23 cellular contexts compared by ENCODE assay signal in genomic region chr10:69867699-69868558, GRCh38.
DNase-seq lines count a peak whose midpoint lies in the region; ATAC-seq and TF ChIP-seq lines count a peak whose summit lies in the region.
"Had no signal": no experiment of that assay in that cellular context is flagged by ENCODE, and none has a peak within 500 bp of the region (broad histone marks: within the 10 kb centered on the region; RNA-seq: fewer than 3 reads in every experiment).

No MANE protein-coding gene starts in this region.

- 83% methylated on average over 11 of the region's 13 CpGs for WGBS in SK-N-SH (ENCODE audit: low lambda C conversion rate)

- DNase-seq in SK-N-SH (no peak), epithelial cell of prostate (ENCODE audit: low read depth, low spot score) (no peak), mucosa of descending colon (peak; percentile 68 to 76 (median 70)), NCI-H748 (lab: John Stamatoyannopoulos, UW; ENCODE audit: unreplicated experiment) (no peak), HEK293T (ENCODE audit: extremely low spot score) (no peak)
- no peak for DNase-seq in activated naive CD4-positive, alpha-beta T cell treated with Interleukin-2 at 50 U/mL for 16 hours
- DNase-seq: activated CD4-positive, alpha-beta T cell treated with anti-CD3 and anti-CD28 coated beads for 48 hours; BE2C; Calu3; dermis blood vessel endothelial cell; gastrocnemius medialis; KBM-7; right lobe of liver; RPMI8226; stimulated activated CD4-positive, alpha-beta T cell treated with anti-CD3 and anti-CD28 coated beads, Interleukin-1b, Interleukin-23, amount 100 ng/mL, for 48 hours; stimulated activated naive CD4-positive, alpha-beta T cell treated with Interleukin-2 at 50 U/mL for 16 hours; SW 1271; trophoblast cell had no signal

- H3K9me3 ChIP-seq in SK-N-SH (no peaks in the 10 kb centered on the region), mucosa of descending colon (no peaks in the 10 kb centered on the region)
- H3K9me3 ChIP-seq: BE2C, breast epithelium, gastrocnemius medialis, ovary, right lobe of liver had no signal

- peaks cover 46% of the 10 kb centered on the region in 2 experiments for H3K4me1 ChIP-seq in SK-N-SH (ENCODE audit: control insufficient read depth in 1 of 2, insufficient read depth in 2 of 2, low read depth in 1 of 2, low read length in 1 of 2)
- H3K4me1 ChIP-seq in mucosa of descending colon (ENCODE audit: low read depth), result peaks cover 27% of the 10 kb centered on the region
- H3K4me1 ChIP-seq: gastrocnemius medialis, right lobe of liver had no signal

- H3K4me3 ChIP-seq in SK-N-SH (ENCODE audit: low read depth in 2 of 2, low read length in 1 of 2), result no peak overlapping the region
- no peak overlapping the region for H3K4me3 ChIP-seq in mucosa of descending colon
- H3K4me3 ChIP-seq: gastrocnemius medialis, ovary, right lobe of liver had no signal

- no peaks in the 10 kb centered on the region; the same call in 1 of the 2 replicates for H3K79me2 ChIP-seq in SK-N-SH (ENCODE audit: insufficient read depth)

- ATAC-seq in SK-N-SH treated with all-trans-retinoic acid at 6 μM for 48 hours (no peak), mucosa of descending colon (peak; percentile 70), HG02884 (IDR thresholded peaks at IDR 0.05; ENCODE audit: unreplicated experiment) (no peak)
- ATAC-seq: gastrocnemius medialis had no signal

- CTCF ChIA-PET in SK-N-SH (lab: Yijun Ruan, JAX) (interaction anchor here (1.1 kb wide), 1 partner anchor 47 kb away, joined by 5 read pairs; no protein-coding TSS in a partner anchor), HEK293T (lab: Yijun Ruan, JAX) (interaction anchor here (0.6 to 0.9 kb wide), 2 partner anchors 82 to 84 kb away, joined by 3 to 5 read pairs; no protein-coding TSS in a partner anchor)

- H3K27me3 ChIP-seq in SK-N-SH (ENCODE audit: insufficient read depth), result no peaks in the 10 kb centered on the region
- H3K27me3 ChIP-seq: BE2C, breast epithelium, gastrocnemius medialis, ovary, right lobe of liver had no signal

- TF ChIP-seq CTCF in SK-N-SH (IDR thresholded peaks at IDR 0.05) (no peak), mucosa of descending colon (IDR thresholded peaks at IDR 0.05) (no peak)

- TF ChIP-seq RAD21 in SK-N-SH (IDR thresholded peaks at IDR 0.05; ENCODE audit: low read length), result no peak

- H3K9ac ChIP-seq in SK-N-SH, result no peak overlapping the region

- no peak overlapping the region for H3K4me2 ChIP-seq in SK-N-SH

- POLR2A ChIA-PET in SK-N-SH (lab: Yijun Ruan, JAX) (no interaction called here), HEK293T (lab: Yijun Ruan, JAX) (no interaction called here)

- peaks cover 36% of the 10 kb centered on the region for H3F3A ChIP-seq in SK-N-SH (replicated peaks; ENCODE audit: insufficient read depth)

- H3K27ac ChIP-seq in SK-N-SH (ENCODE audit: low read depth in 2 of 2, low read length in 1 of 2), result peak overlapping the region; percentile 87 to 93
- peak overlapping the region; percentile 49 for H3K27ac ChIP-seq in epithelial cell of prostate
- H3K27ac ChIP-seq: gastrocnemius medialis, HL-60, ovary, right lobe of liver had no signal

- H2AFZ ChIP-seq in SK-N-SH (ENCODE audit: low read depth), result no peak overlapping the region

- H3K9me2 ChIP-seq in SK-N-SH, result no peaks in the 10 kb centered on the region

- H4K20me1 ChIP-seq in SK-N-SH (ENCODE audit: insufficient read depth), result no peaks in the 10 kb centered on the region

- no peaks in the 10 kb centered on the region for H3K36me3 ChIP-seq in SK-N-SH (replicated peaks in 1 of 2; ENCODE audit: control insufficient read depth in 1 of 2, insufficient read depth in 2 of 2, low read length in 1 of 2)
- H3K36me3 ChIP-seq in mucosa of descending colon (ENCODE audit: low read depth), result no peaks in the 10 kb centered on the region
- H3K36me3 ChIP-seq: BE2C, breast epithelium, gastrocnemius medialis, ovary, right lobe of liver had no signal

- intact Hi-C loops in mucosa of descending colon (cut with DNase I, micrococcal nuclease), result no loop called here

- no peak for TF ChIP-seq EP300 in SK-N-SH (IDR thresholded peaks at IDR 0.05; ENCODE audit: borderline replicate concordance in 1 of 2, low read depth in 1 of 2, low read length in 1 of 2)

TF ChIP-seq in SK-N-SH, 30 proteins besides CTCF, POLR2A, EP300 and RAD21 (continues in another document):
- TF ChIP-seq FOSL2 (IDR thresholded peaks at IDR 0.05; ENCODE audit: borderline replicate concordance, low read depth) (no peak), SMC3 (IDR thresholded peaks at IDR 0.05; ENCODE audit: low read depth, low read length) (no peak), MEF2A (IDR thresholded peaks at IDR 0.05; ENCODE audit: borderline replicate concordance, low read depth) (no peak), YY1 (IDR thresholded peaks at IDR 0.05; ENCODE audit: low read depth) (no peak), USF2 (IDR thresholded peaks at IDR 0.05; ENCODE audit: borderline replicate concordance, low read depth, low read length) (no peak), POLR2AphosphoS5 (IDR thresholded peaks at IDR 0.05; ENCODE audit: low read depth, low read length) (no peak), GABPA (IDR thresholded peaks at IDR 0.05; ENCODE audit: low read depth) (no peak)
- TF ChIP-seq, protein P1, sequence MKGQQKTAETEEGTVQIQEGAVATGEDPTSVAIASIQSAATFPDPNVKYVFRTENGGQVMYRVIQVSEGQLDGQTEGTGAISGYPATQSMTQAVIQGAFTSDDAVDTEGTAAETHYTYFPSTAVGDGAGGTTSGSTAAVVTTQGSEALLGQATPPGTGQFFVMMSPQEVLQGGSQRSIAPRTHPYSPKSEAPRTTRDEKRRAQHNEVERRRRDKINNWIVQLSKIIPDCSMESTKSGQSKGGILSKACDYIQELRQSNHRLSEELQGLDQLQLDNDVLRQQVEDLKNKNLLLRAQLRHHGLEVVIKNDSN (IDR thresholded peaks at IDR 0.05; ENCODE audit: borderline replicate concordance, low read depth), result no peak

TF ChIP-seq in SK-N-SH treated with all-trans-retinoic acid at 6 μM for 48 hours, 23 proteins besides CTCF, POLR2A, EP300 and RAD21:
- no peak for TF ChIP-seq ARNTL (CRISPR knock-in tag; IDR thresholded peaks at IDR 0.05; ENCODE audit: borderline replicate concordance, low read depth)
- TF ChIP-seq, protein P2, sequence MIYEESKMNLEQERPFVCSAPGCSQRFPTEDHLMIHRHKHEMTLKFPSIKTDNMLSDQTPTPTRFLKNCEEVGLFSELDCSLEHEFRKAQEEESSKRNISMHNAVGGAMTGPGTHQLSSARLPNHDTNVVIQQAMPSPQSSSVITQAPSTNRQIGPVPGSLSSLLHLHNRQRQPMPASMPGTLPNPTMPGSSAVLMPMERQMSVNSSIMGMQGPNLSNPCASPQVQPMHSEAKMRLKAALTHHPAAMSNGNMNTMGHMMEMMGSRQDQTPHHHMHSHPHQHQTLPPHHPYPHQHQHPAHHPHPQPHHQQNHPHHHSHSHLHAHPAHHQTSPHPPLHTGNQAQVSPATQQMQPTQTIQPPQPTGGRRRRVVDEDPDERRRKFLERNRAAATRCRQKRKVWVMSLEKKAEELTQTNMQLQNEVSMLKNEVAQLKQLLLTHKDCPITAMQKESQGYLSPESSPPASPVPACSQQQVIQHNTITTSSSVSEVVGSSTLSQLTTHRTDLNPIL (CRISPR knock-in tag; IDR thresholded peaks at IDR 0.05; ENCODE audit: low read depth), result no peak
- no peak for TF ChIP-seq ZFP3 (CRISPR knock-in tag; IDR thresholded peaks at IDR 0.05)
- TF ChIP-seq OSR1 (CRISPR knock-in tag; IDR thresholded peaks at IDR 0.05), result no peak
- TF ChIP-seq CSDC2 (CRISPR knock-in tag; IDR thresholded peaks at IDR 0.05), result no peak

TF ChIP-seq in HEK293T, 16 proteins besides CTCF, POLR2A, EP300 and RAD21:
- TF ChIP-seq LEF1 (IDR thresholded peaks at IDR 0.05; ENCODE audit: borderline replicate concordance) (no peak), ELF4 (IDR thresholded peaks at IDR 0.05) (no peak), SP1 (IDR thresholded peaks at IDR 0.05) (no peak), PKNOX1 (IDR thresholded peaks at IDR 0.05) (no peak), FOXK2 (IDR thresholded peaks at IDR 0.05) (no peak), FOXM1 (IDR thresholded peaks at IDR 0.05; ENCODE audit: borderline replicate concordance) (no peak), NFRKB (IDR thresholded peaks at IDR 0.05) (no peak), L3MBTL2 (conservative IDR thresholded peaks at IDR 0.05) (no peak), BHLHE40 (IDR thresholded peaks at IDR 0.05; ENCODE audit: borderline replicate concordance) (no peak)
TF ChIP-seq in HEK293T: peak in this region for 0.

Comparison
In these comparisons a context has a peak if more than half of its experiments do, and no peak if none do; other contexts are left out.
1. DNase-seq: peak in mucosa of descending colon (3 of 3); none in SK-N-SH (single experiment), epithelial cell of prostate (single experiment), NCI-H748 (single experiment), HEK293T (single experiment) and activated naive CD4-positive, alpha-beta T cell treated with Interleukin-2 at 50 U/mL for 16 hours (single experiment).